7 cellular contexts compared by ENCODE assay signal in genomic region chr7:132596588-132596987, GRCh38. TPM values are rescaled to one million over a fixed set of nuclear protein-coding genes. Genes with fewer than 3 reads are reported as not detected.
"Had no signal": no experiment of that assay in that cellular context is flagged by ENCODE, and none has a peak within 500 bp of the region (broad histone marks: within the 10 kb centered on the region; RNA-seq: fewer than 3 reads in every experiment).

No MANE protein-coding gene starts in this region.

- DNase-seq: KBM-7, KG1 had no signal

- H3K9ac ChIP-seq: KMS-11 had no signal

- H3K27ac ChIP-seq: HL-60, KMS-11 had no signal

- H3K4me2 ChIP-seq: KMS-11 had no signal

- FAIRE-seq: HTR-8/SVneo had no signal

RNA-seq across cellular contexts. Expression of gene PLXNA4, which starts 20.3 kb away (rescaled TPM):
- total RNA-seq: HT-29 had no signal
- polyA plus RNA-seq: IgD-negative memory B cell had no signal
